ENCODE assay signal across 24 cellular contexts in the genomic region with DNA sequence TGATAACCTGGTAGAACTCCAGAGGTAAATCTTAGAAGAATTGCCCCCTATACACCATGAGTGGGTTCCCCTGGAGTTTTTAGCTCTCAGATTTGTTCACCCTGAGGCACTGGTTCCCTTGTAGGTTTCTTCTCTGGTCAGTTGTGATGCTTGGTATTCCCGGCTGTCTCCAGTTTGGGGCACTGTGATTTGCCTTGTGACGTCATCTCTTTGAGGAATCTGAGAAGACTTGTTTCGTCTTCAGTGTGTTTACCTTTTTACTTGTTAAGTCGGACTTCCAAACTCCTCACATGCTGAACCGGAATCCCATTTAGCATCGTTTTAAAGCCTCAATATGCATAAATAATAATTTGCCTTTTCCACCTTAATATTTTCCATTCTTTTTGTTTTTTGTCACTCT. TPM values are rescaled to one million over a fixed set of nuclear protein-coding genes. Genes with fewer than 3 reads are reported as not detected.
DNase-seq lines count a peak whose midpoint lies in the region; ATAC-seq, FAIRE-seq and TF ChIP-seq lines count a peak whose summit lies in the region.
"Had no signal": no experiment of that assay in that cellular context is flagged by ENCODE, and none has a peak within 500 bp of the region (broad histone marks: within the 10 kb centered on the region; RNA-seq: fewer than 3 reads in every experiment).

No MANE protein-coding gene starts in this region.

- no TSS peak for BruUV-seq in HepG2 (replicated peaks; lab: Mats Ljungman, UMichigan)

- no peak overlapping the region for H2BK20ac ChIP-seq in H9 (ENCODE audit: low read depth, low read length, poor library complexity, severe bottlenecking)

- H3K4me1 ChIP-seq in HepG2 (ENCODE audit: insufficient read depth, low read length), result no peaks in the 10 kb centered on the region
- H3K4me1 ChIP-seq in right lobe of liver, result no peaks in the 10 kb centered on the region
- H3K4me1 ChIP-seq in left lung, result no peaks in the 10 kb centered on the region
- peaks cover 37 to 50% of the 10 kb centered on the region in 2 donors for H3K4me1 ChIP-seq in gastrocnemius medialis
- H3K4me1 ChIP-seq in sigmoid colon, result no peaks in the 10 kb centered on the region
- peaks cover 7% of the 10 kb centered on the region; the same call in 1 of the 2 replicates for H3K4me1 ChIP-seq in H9 (ENCODE audit: insufficient read depth, low read length)
- no peaks in the 10 kb centered on the region for H3K4me1 ChIP-seq in testis
- H3K4me1 ChIP-seq: BE2C had no signal

- H3K36me3 ChIP-seq in HepG2 (replicated peaks in 1 of 2; ENCODE audit: control insufficient read depth in 1 of 2, insufficient read depth in 2 of 2, low read length in 2 of 2), result no peaks in the 10 kb centered on the region
- H3K36me3 ChIP-seq in right lobe of liver, result no peaks in the 10 kb centered on the region
- no peaks in the 10 kb centered on the region for H3K36me3 ChIP-seq in left lung
- no peaks in the 10 kb centered on the region for H3K36me3 ChIP-seq in gastrocnemius medialis
- no peaks in the 10 kb centered on the region for H3K36me3 ChIP-seq in sigmoid colon
- no peaks in the 10 kb centered on the region for H3K36me3 ChIP-seq in testis (ENCODE audit: low read depth, missing control alignments)
- H3K36me3 ChIP-seq: BE2C had no signal

- no peaks in the 10 kb centered on the region for H3K9me3 ChIP-seq in HepG2 (ENCODE audit: low read length)
- H3K9me3 ChIP-seq in right lobe of liver, result no peaks in the 10 kb centered on the region
- no peaks in the 10 kb centered on the region for H3K9me3 ChIP-seq in left lung
- H3K9me3 ChIP-seq in gastrocnemius medialis, result no peaks in the 10 kb centered on the region
- H3K9me3 ChIP-seq in sigmoid colon, result no peaks in the 10 kb centered on the region
- H3K9me3 ChIP-seq in H9 (ENCODE audit: control insufficient read depth, low read depth, low read length), result no peaks in the 10 kb centered on the region
- no peaks in the 10 kb centered on the region for H3K9me3 ChIP-seq in testis
- H3K9me3 ChIP-seq: BE2C had no signal

- no peak overlapping the region for H2BK12ac ChIP-seq in H9 (ENCODE audit: insufficient read length, low read depth, low read length)

- in situ Hi-C loops in HepG2 (cut with HindIII; ENCODE audit: extremely low pct_ligation_motif_present, low pct_unique_long_range_greater_than_20kb) (no loop called here), gastrocnemius medialis (cut with MboI; ENCODE audit: low sequenced_read_pairs in 4 of 4) (no loop called here)

- H3K27ac Mint-ChIP-seq in WTC11 (0 out of 2 replicates have a peak overlapping the region, but pooled peaks have one; percentile 15), H9 (peak overlapping the region in 1 of 3 experiments; percentile 38; a peak in 2 of 7 replicates)
- H3K27ac Mint-ChIP-seq: CD8-positive, alpha-beta memory T cell had no signal

- CTCF ChIA-PET in HepG2 (lab: Yijun Ruan, JAX; ENCODE audit: low intra/inter-chr PET ratio, low total read pairs), result no interaction called here
- CTCF ChIA-PET in WTC11 (lab: Charles Lee), result interaction anchor here (1.5 kb wide), 1 partner anchor 252 kb away, joined by 4 read pairs; no protein-coding TSS in a partner anchor

- no peak overlapping the region for H3K14ac ChIP-seq in H9 (ENCODE audit: insufficient read depth, low read length)

- H3K9ac ChIP-seq in HepG2 (ENCODE audit: insufficient read depth, low read depth, low read length) (no peak overlapping the region), H9 (ENCODE audit: extremely low read depth, insufficient read length, low read length) (no peak overlapping the region)
- H3K9ac ChIP-seq: GM23248 had no signal

- 2% methylated on average over 6 of the region's 6 CpGs for WGBS in HepG2 (ENCODE audit: low lambda C conversion rate)
- WGBS in right lobe of liver (ENCODE audit: insufficient coverage, low coverage, low lambda C conversion rate, missing lambda C conversion rate), result 88% methylated on average over 4 of the region's 6 CpGs
- WGBS in sigmoid colon, 2 donors, result 81 to 88% methylated on average over 6 of the region's 6 CpGs
- WGBS in H9 (ENCODE audit: extremely low coverage, insufficient read length, low lambda C conversion rate), result no CpG with 5 or more reads among the region's 6 CpGs
- 84 to 93% methylated on average over 6 of the region's 6 CpGs for WGBS in testis, 2 donors

- H4K20me1 ChIP-seq in HepG2 (ENCODE audit: insufficient read depth, low read length), result no peaks in the 10 kb centered on the region
- peaks cover 2% of the 10 kb centered on the region for H4K20me1 ChIP-seq in H9 (ENCODE audit: control insufficient read depth, insufficient read depth, insufficient read length)

- ATAC-seq in HepG2 (no peak), right lobe of liver (no peak), WTC11 (no peak), left lung (peak; percentile 49), gastrocnemius medialis (no peak)
- ATAC-seq: HCT116 had no signal

- FAIRE-seq in HepG2 (lab: Jason Lieb, UNC), result no peak
- FAIRE-seq: A204.1, G401.6, GM12891, GM19239, H54 had no signal

- TF ChIP-seq EP300 in HepG2 (IDR thresholded peaks at IDR 0.05; ENCODE audit: low read depth in 2 of 2, low read length in 2 of 2) (no peak), HepG2 (CRISPR knock-in tag; IDR thresholded peaks at IDR 0.05; ENCODE audit: borderline replicate concordance) (no peak), sigmoid colon (IDR thresholded peaks at IDR 0.05) (no peak)

- H3K4me3 Mint-ChIP-seq in WTC11 (no peak overlapping the region), H9 (no peak overlapping the region)
- H3K4me3 Mint-ChIP-seq: CD4-positive, CD25-positive, alpha-beta regulatory T cell; CD8-positive, alpha-beta memory T cell had no signal

- H3K79me1 ChIP-seq in H9 (ENCODE audit: insufficient read depth, low read depth, low read length, poor library complexity, severe bottlenecking), result peaks cover 3% of the 10 kb centered on the region

- no peak overlapping the region for H4K5ac ChIP-seq in H9 (ENCODE audit: insufficient read length, low read depth, low read length)

- no peak overlapping the region for H2AK5ac ChIP-seq in H9 (ENCODE audit: insufficient read length, low read length)

- intact Hi-C loops in HepG2 (cut with micrococcal nuclease; ENCODE audit: unreplicated experiment) (no loop called here), right lobe of liver (cut with DNase I) (no loop called here), left lung (cut with DNase I) (no loop called here), gastrocnemius medialis (cut with DNase I; ENCODE audit: low total_unique reads) (no loop called here), sigmoid colon (cut with DNase I) (no loop called here), testis (cut with DNase I; ENCODE audit: low total_unique reads) (no loop called here)

- H3K23me2 ChIP-seq in H9 (ENCODE audit: insufficient read length, low read depth, low read length, poor library complexity, severe bottlenecking), result no peaks in the 10 kb centered on the region

- no peak for TF ChIP-seq POLR2A in HepG2 (IDR thresholded peaks at IDR 0.05; ENCODE audit: insufficient read depth in 1 of 2, low read depth in 2 of 2, low read length in 2 of 2)
- TF ChIP-seq POLR2A in right lobe of liver (IDR thresholded peaks at IDR 0.05), result no peak
- no peak for TF ChIP-seq POLR2A in gastrocnemius medialis (IDR thresholded peaks at IDR 0.05)
- no peak for TF ChIP-seq POLR2A in sigmoid colon (IDR thresholded peaks at IDR 0.05)
- TF ChIP-seq POLR2A in testis (IDR thresholded peaks at IDR 0.05), result no peak

- H3K27ac ChIP-seq in HepG2 (ENCODE audit: extremely low read length, insufficient read depth, low read length), result no peak overlapping the region
- no peak overlapping the region for H3K27ac ChIP-seq in right lobe of liver
- no peak overlapping the region for H3K27ac ChIP-seq in left lung
- peak overlapping the region in 3 of 4 donors; percentile 13 to 58 (median 47) for H3K27ac ChIP-seq in gastrocnemius medialis
- no peak overlapping the region for H3K27ac ChIP-seq in sigmoid colon
- H3K27ac ChIP-seq in H9 (ENCODE audit: insufficient read length, low read depth, low read length), result no peak overlapping the region
- no peak overlapping the region for H3K27ac ChIP-seq in testis
- H3K27ac ChIP-seq: GM23248 had no signal

- H2AFZ ChIP-seq in HepG2 (ENCODE audit: low read length), result no peak overlapping the region
- H2AFZ ChIP-seq in H9 (ENCODE audit: low read length), result no peak overlapping the region
- H2AFZ ChIP-seq: GM23248 had no signal

- H3K27me3 ChIP-seq in HepG2 (ENCODE audit: control insufficient read depth in 1 of 2, insufficient read depth in 2 of 2, low read length in 2 of 2) (peaks cover 0 to 3% of the 10 kb centered on the region in 2 experiments; a peak in 2 of 5 replicates), right lobe of liver (no peaks in the 10 kb centered on the region), left lung (no peaks in the 10 kb centered on the region), gastrocnemius medialis (no peaks in the 10 kb centered on the region), sigmoid colon (no peaks in the 10 kb centered on the region), H9 (ENCODE audit: insufficient read depth, low read length) (no peaks in the 10 kb centered on the region), testis (no peaks in the 10 kb centered on the region)
- H3K27me3 ChIP-seq: BE2C had no signal

- no peaks in the 10 kb centered on the region for H3K27me3 Mint-ChIP-seq in WTC11 (ENCODE audit: low read depth)
- H3K27me3 Mint-ChIP-seq in H9 (ENCODE audit: low read depth), result no peaks in the 10 kb centered on the region; the same call in 1 of the 2 replicates

- no peak overlapping the region for H3K4ac ChIP-seq in H9 (ENCODE audit: low read depth, low read length)

- H2BK5ac ChIP-seq in H9 (ENCODE audit: insufficient read length, low read length), result no peak overlapping the region

- H3K23ac ChIP-seq in H9 (ENCODE audit: insufficient read length, low read depth, low read length), result no peak overlapping the region

- H3K9me3 Mint-ChIP-seq in WTC11 (no peaks in the 10 kb centered on the region), H9 (no peaks in the 10 kb centered on the region)
- H3K9me3 Mint-ChIP-seq: CD8-positive, alpha-beta memory T cell had no signal

- H3K4me3 ChIP-seq in HepG2 (replicated peaks in 1 of 3; ENCODE audit: insufficient read depth in 1 of 3, low read depth in 2 of 3, low read length in 3 of 3) (no peak overlapping the region), right lobe of liver (no peak overlapping the region), left lung (no peak overlapping the region), gastrocnemius medialis (no peak overlapping the region), sigmoid colon (no peak overlapping the region), testis (no peak overlapping the region)
- H3K4me3 ChIP-seq: GM23248 had no signal

- no peak overlapping the region for H3T11ph ChIP-seq in H9 (ENCODE audit: low read length)

- TF ChIP-seq CTCF in HepG2 (CRISPR knock-in tag; IDR thresholded peaks at IDR 0.05) (no peak), right lobe of liver (IDR thresholded peaks at IDR 0.05) (no peak), WTC11 (IDR thresholded peaks at IDR 0.05) (no peak), left lung (IDR thresholded peaks at IDR 0.05) (no peak), gastrocnemius medialis (IDR thresholded peaks at IDR 0.05 in 4 of 5, conservative IDR thresholded peaks at IDR 0.05 in 1 of 5) (no peak), sigmoid colon (IDR thresholded peaks at IDR 0.05) (no peak), H9 (conservative IDR thresholded peaks at IDR 0.05) (no peak), testis (IDR thresholded peaks at IDR 0.05) (no peak)

- POLR2A ChIA-PET in HepG2 (lab: Yijun Ruan, JAX), result no interaction called here
- POLR2A ChIA-PET in WTC11 (lab: Charles Lee), result no interaction called here

- H4K8ac ChIP-seq in H9 (replicated peaks; ENCODE audit: insufficient read length, low read depth, low read length), result no peak overlapping the region

- H3K4me2 ChIP-seq in HepG2 (ENCODE audit: low read depth, low read length) (no peak overlapping the region), H9 (ENCODE audit: insufficient read depth, insufficient read length, low read length) (no peak overlapping the region)

- no peak overlapping the region for H3K56ac ChIP-seq in H9 (ENCODE audit: insufficient read length, low read depth, low read length)

- H3K79me2 ChIP-seq in HepG2 (ENCODE audit: insufficient read depth, low read length) (no peaks in the 10 kb centered on the region), H9 (ENCODE audit: insufficient read depth, low read length) (peaks cover 67% of the 10 kb centered on the region)

- no peak overlapping the region for H3K18ac ChIP-seq in H9 (ENCODE audit: insufficient read length, low read depth, low read length)

- no peak for DNase-seq in HepG2 (ENCODE audit: low spot score)
- no peak for DNase-seq in right lobe of liver
- DNase-seq in WTC11 (ENCODE audit: low spot score), result no peak
- DNase-seq in left lung, result no peak
- no peak for DNase-seq in gastrocnemius medialis
- no peak for DNase-seq in sigmoid colon
- no peak for DNase-seq in H9
- DNase-seq in testis, result no peak
- DNase-seq: ACHN; BE2C; C1 segment of cervical spinal cord; CD4-positive, CD25-positive, alpha-beta regulatory T cell; CD8-positive, alpha-beta memory T cell; COR-L47; DMS 273 treated with DMSO at 0.1 percent for 48 hours; DMS53; EL; GM23248 had no signal

- H4K91ac ChIP-seq in H9 (ENCODE audit: insufficient read length, low read depth, low read length), result no peak overlapping the region

- H3K4me1 Mint-ChIP-seq in WTC11 (peaks cover 61% of the 10 kb centered on the region), H9 (peaks cover 39 to 50% of the 10 kb centered on the region in 2 experiments)
- H3K4me1 Mint-ChIP-seq: CD8-positive, alpha-beta memory T cell had no signal

- H2BK15ac ChIP-seq in H9 (ENCODE audit: low read depth, low read length), result no peak overlapping the region

- no peak overlapping the region for H2BK120ac ChIP-seq in H9 (ENCODE audit: low read depth, low read length, poor library complexity, severe bottlenecking)

- H3K36me3 Mint-ChIP-seq in WTC11, result peaks cover 7% of the 10 kb centered on the region
- H3K36me3 Mint-ChIP-seq in H9 (ENCODE audit: insufficient read depth in 1 of 3, low read depth in 3 of 3), result peaks cover 7 to 20% (median 14%) of the 10 kb centered on the region in 3 experiments
- H3K36me3 Mint-ChIP-seq: CD4-positive, CD25-positive, alpha-beta regulatory T cell; CD8-positive, alpha-beta memory T cell had no signal

- no peak for TF ChIP-seq RAD21 in HepG2 (CRISPR knock-in tag; IDR thresholded peaks at IDR 0.05)

RNA-seq across cellular contexts. Expression of gene CECR2, which starts 54.4 kb away (rescaled TPM):
- total RNA-seq in HepG2 (2016; rRNA removed; fragmentation: Illumina TruSeq; extraction: Trizol) (not detected in 2 replicates), right lobe of liver (10 to 100 TPM in 3 of 6 experiments, 1 to 10 TPM in 3; 4.9 to 12.3 (median 10.0) TPM), WTC11 (2021) (110 to 111 TPM (median 110 TPM) in 3 replicates), left lung (1 to 10 TPM; 8.0 to 9.9 TPM), gastrocnemius medialis (10 to 100 TPM; 12.3 to 29.6 (median 20.4) TPM), sigmoid colon (1 to 10 TPM; 1.1 to 2.8 (median 1.6) TPM), H9 (2021) (145 and 154 TPM in 2 replicates), testis (10 to 100 TPM; 16.8 to 18.7 TPM)
- total RNA-seq in HepG2 (2016; cell fraction: cytosol; rRNA removed; fragmentation: Illumina TruSeq; extraction: Trizol; ENCODE audit: low read depth), result not detected in 2 replicates
- total RNA-seq in HepG2 (2016; cell fraction: insoluble cytoplasmic fraction; rRNA removed; fragmentation: Illumina TruSeq; extraction: Trizol), result not detected in 2 replicates
- total RNA-seq in HepG2 (2016; cell fraction: membrane; rRNA removed; fragmentation: Illumina TruSeq; extraction: Trizol), result not detected in 2 replicates
- not detected in 2 replicates for total RNA-seq in HepG2 (2016; cell fraction: nucleus; rRNA removed; fragmentation: Illumina TruSeq; extraction: Trizol)
- polyA plus RNA-seq in HepG2 (2011; rRNA removed) (0.01 TPM in 1 of 2 replicates, not detected in the other), sigmoid colon (under 1 TPM in 2 of 3 donors, not detected in 1; 0.39 to 0.60 TPM), testis (ENCODE audit: insufficient read depth, low read depth, low replicate concordance) (7.1 TPM)
- polyA plus RNA-seq in HepG2 (2011; cell fraction: cytosol; rRNA removed), result not detected in 2 replicates
- polyA plus RNA-seq in HepG2 (2011; cell fraction: nucleus; rRNA removed), result 0.03 and 0.05 TPM in 2 replicates
- polyA plus RNA-seq in HepG2 (2012), result not detected in 2 replicates
- polyA plus RNA-seq in HepG2 (2016; cell fraction: cytosol; fragmentation: Illumina TruSeq; extraction: Trizol; ENCODE audit: low read depth), result not detected in 2 replicates
- polyA plus RNA-seq in HepG2 (2016; cell fraction: insoluble cytoplasmic fraction; fragmentation: Illumina TruSeq; extraction: Trizol; ENCODE audit: low read depth), result not detected in 2 replicates
- polyA plus RNA-seq in HepG2 (2016; cell fraction: membrane; fragmentation: Illumina TruSeq; extraction: Trizol; ENCODE audit: low read depth), result not detected in 2 replicates
- polyA plus RNA-seq in HepG2 (2016; cell fraction: nucleus; fragmentation: Illumina TruSeq; extraction: Trizol; ENCODE audit: insufficient read depth, low read depth), result not detected in 2 replicates
- polyA minus RNA-seq in HepG2 (2011; rRNA and poly(A)+ RNA removed; ENCODE audit: low replicate concordance), result 0.02 and 0.04 TPM in 2 replicates
- not detected in 2 replicates for polyA minus RNA-seq in HepG2 (2011; cell fraction: cytosol; rRNA and poly(A)+ RNA removed)
- not detected in 2 replicates for polyA minus RNA-seq in HepG2 (2011; cell fraction: nucleus; rRNA and poly(A)+ RNA removed)
- total RNA-seq: CD4-positive, CD25-positive, alpha-beta regulatory T cell; CD8-positive, alpha-beta memory T cell; GM23248 had no signal
- polyA plus RNA-seq: CD4-positive, CD25-positive, alpha-beta regulatory T cell; CD8-positive, alpha-beta memory T cell had no signal

Comparison
In these comparisons a context has a peak if more than half of its experiments do, and no peak if none do; other contexts are left out.
1. H3K27ac ChIP-seq: peak in gastrocnemius medialis (3 of 4); none in HepG2 (single experiment), right lobe of liver (0 of 3), left lung (0 of 2), sigmoid colon (0 of 4), H9 (single experiment) and testis (0 of 2).